39 cellular contexts compared by ENCODE assay signal in genomic region chr9:118732998-118733397, GRCh38.
"Had no signal": no experiment of that assay in that cellular context is flagged by ENCODE, and none has a peak within 500 bp of the region (broad histone marks: within the 10 kb centered on the region; RNA-seq: fewer than 3 reads in every experiment).

No MANE protein-coding gene starts in this region.

- FAIRE-seq: astrocyte had no signal

- H3K4me1 Mint-ChIP-seq: activated naive CD4-positive, alpha-beta T cell treated with anti-CD3 and anti-CD28 coated beads, Interleukin-2, amount 10 ng/mL, durations not matched to agents 7 days and 5 days; activated naive CD4-positive, alpha-beta T cell treated with anti-CD3 and anti-CD28 coated beads, Interleukin-2, amount 50 U/mL, for 24 hours; activated naive CD8-positive, alpha-beta T cell treated with anti-CD3 and anti-CD28 coated beads for 36 hours; activated naive CD8-positive, alpha-beta T cell treated with anti-CD3 and anti-CD28 coated beads, Interleukin-2, amount 10 ng/mL, durations not matched to agents 7 days and 5 days; activated naive CD8-positive, alpha-beta T cell treated with anti-CD3 and anti-CD28 coated beads, Interleukin-2, amount 50 U/mL, for 24 hours; activated T-helper 17 cell treated with anti-CD3 and anti-CD28 coated beads, Interleukin-2, amount 50 U/mL, for 72 hours; brain; central memory CD8-positive, alpha-beta T cell had no signal

- H3K27me3 ChIP-seq: adrenal gland, ascending aorta, body of pancreas, brain microvascular endothelial cell, breast epithelium, cardiac muscle cell had no signal

- DNase-seq: activated effector memory CD4-positive, alpha-beta T cell treated with anti-CD3 and anti-CD28 coated beads, Interleukin-2, amount 50 U/mL, for 16 hours; activated effector memory CD4-positive, alpha-beta T cell treated with Interleukin-2 at 50 U/mL for 16 hours; activated gamma-delta T cell; activated gamma-delta T cell treated with Interleukin-2 at 50 U/mL for 16 hours; activated naive CD4-positive, alpha-beta T cell; activated naive CD4-positive, alpha-beta T cell treated with anti-CD3 and anti-CD28 coated beads, Interleukin-2, amount 10 ng/mL, durations not matched to agents 7 days and 5 days; activated naive CD4-positive, alpha-beta T cell treated with anti-CD3 and anti-CD28 coated beads, Interleukin-2, amount 50 U/mL, for 16 hours; activated naive CD4-positive, alpha-beta T cell treated with Interleukin-2 at 50 U/mL for 16 hours; activated naive CD8-positive, alpha-beta T cell treated with anti-CD3 and anti-CD28 coated beads for 36 hours; activated naive CD8-positive, alpha-beta T cell treated with anti-CD3 and anti-CD28 coated beads, Interleukin-2, amount 10 ng/mL, durations not matched to agents 7 days and 5 days; activated naive CD8-positive, alpha-beta T cell treated with anti-CD3 and anti-CD28 coated beads, Interleukin-2, amount 50 U/mL, for 24 hours; activated T-cell treated with anti-CD3 and anti-CD28 coated beads for 4 hours; activated T-cell treated with anti-CD3 and anti-CD28 coated beads, Interleukin-2, amount 50 U/mL, for 1 hour; activated T-cell treated with anti-CD3 and anti-CD28 coated beads, Interleukin-2, amount 50 U/mL, for 24 hours; activated T-cell treated with anti-CD3 and anti-CD28 coated beads, Interleukin-2, amount 50 U/mL, for 4 hours; activated T-cell treated with anti-CD3 and anti-CD28 coated beads, Interleukin-2, amount 50 U/mL, for 48 hours; activated T-cell treated with anti-CD3 and anti-CD28 coated beads, Interleukin-2, amount 50 U/mL, for 72 hours; adrenal gland; amniotic stem cell; amygdala; anterior cingulate cortex; aorta; body of pancreas; brain microvascular endothelial cell; caudate nucleus; central memory CD4-positive, alpha-beta T cell; cerebellar nuclear complex had no signal

- H3K4me3 Mint-ChIP-seq: activated naive CD4-positive, alpha-beta T cell treated with anti-CD3 and anti-CD28 coated beads, Interleukin-2, amount 10 ng/mL, durations not matched to agents 7 days and 5 days; activated naive CD4-positive, alpha-beta T cell treated with anti-CD3 and anti-CD28 coated beads, Interleukin-2, amount 50 U/mL, for 24 hours; activated naive CD8-positive, alpha-beta T cell; activated naive CD8-positive, alpha-beta T cell treated with anti-CD3 and anti-CD28 coated beads for 36 hours; activated naive CD8-positive, alpha-beta T cell treated with anti-CD3 and anti-CD28 coated beads, Interleukin-2, amount 10 ng/mL, durations not matched to agents 7 days and 5 days; activated naive CD8-positive, alpha-beta T cell treated with anti-CD3 and anti-CD28 coated beads, Interleukin-2, amount 50 U/mL, for 24 hours; activated T-cell treated with anti-CD3 and anti-CD28 coated beads, Interleukin-2, amount 50 U/mL, for 24 hours; activated T-cell treated with anti-CD3 and anti-CD28 coated beads, Interleukin-2, amount 50 U/mL, for 4 hours; activated T-cell treated with anti-CD3 and anti-CD28 coated beads, Interleukin-2, amount 50 U/mL, for 72 hours; activated T-helper 1 cell treated with anti-CD3 and anti-CD28 coated beads, Interleukin-12 subunit alpha, Interleukin-12 subunit beta, Interleukin-2, Interleukin-4 antibody, amounts not matched to agents 30 ng/mL and 10 ng/mL and 1 ng/mL, durations not matched to agents 14 hours and 24 hours and 36 hours; activated T-helper 17 cell treated with anti-CD3 and anti-CD28 coated beads, Interleukin-2, amount 50 U/mL, for 72 hours; brain; central memory CD8-positive, alpha-beta T cell had no signal

- H3K9me3 ChIP-seq: body of pancreas had no signal

- H3K27ac ChIP-seq: adrenal gland, ascending aorta, body of pancreas, brain microvascular endothelial cell, breast epithelium, cardiac muscle cell had no signal

- H3K4me1 ChIP-seq: adrenal gland, ascending aorta, body of pancreas, breast epithelium had no signal

- ATAC-seq: activated naive CD4-positive, alpha-beta T cell treated with anti-CD3 and anti-CD28 coated beads, Interleukin-2, amount 50 U/mL, for 72 hours; activated naive CD8-positive, alpha-beta T cell treated with anti-CD3 and anti-CD28 coated beads, Interleukin-2, amount 50 U/mL, for 24 hours; activated T-cell treated with anti-CD3 and anti-CD28 coated beads, Interleukin-2, amount 50 U/mL, for 4 hours; activated T-cell treated with anti-CD3 and anti-CD28 coated beads, Interleukin-2, amount 50 U/mL, for 72 hours; activated T-helper 17 cell treated with anti-CD3 and anti-CD28 coated beads, Interleukin-2, amount 50 U/mL, for 72 hours; body of pancreas had no signal

- H3K36me3 Mint-ChIP-seq: activated naive CD4-positive, alpha-beta T cell treated with anti-CD3 and anti-CD28 coated beads, Interleukin-2, amount 10 ng/mL, durations not matched to agents 7 days and 5 days; activated naive CD4-positive, alpha-beta T cell treated with anti-CD3 and anti-CD28 coated beads, Interleukin-2, amount 50 U/mL, for 24 hours; activated naive CD8-positive, alpha-beta T cell; activated naive CD8-positive, alpha-beta T cell treated with anti-CD3 and anti-CD28 coated beads, Interleukin-2, amount 10 ng/mL, durations not matched to agents 7 days and 5 days; brain had no signal

- H3K27me3 Mint-ChIP-seq: activated naive CD4-positive, alpha-beta T cell treated with anti-CD3 and anti-CD28 coated beads, Interleukin-2, amount 10 ng/mL, durations not matched to agents 7 days and 5 days; activated naive CD4-positive, alpha-beta T cell treated with anti-CD3 and anti-CD28 coated beads, Interleukin-2, amount 50 U/mL, for 24 hours; activated naive CD8-positive, alpha-beta T cell treated with anti-CD3 and anti-CD28 coated beads for 36 hours; activated naive CD8-positive, alpha-beta T cell treated with anti-CD3 and anti-CD28 coated beads, Interleukin-2, amount 10 ng/mL, durations not matched to agents 7 days and 5 days; activated T-cell treated with anti-CD3 and anti-CD28 coated beads, Interleukin-2, amount 50 U/mL, for 24 hours; activated T-helper 17 cell treated with anti-CD3 and anti-CD28 coated beads, Interleukin-2, amount 50 U/mL, for 72 hours; central memory CD8-positive, alpha-beta T cell had no signal

- H3K36me3 ChIP-seq: adrenal gland, ascending aorta, brain microvascular endothelial cell, breast epithelium, cardiac muscle cell had no signal

- H3K27ac Mint-ChIP-seq: activated naive CD4-positive, alpha-beta T cell treated with anti-CD3 and anti-CD28 coated beads, Interleukin-2, amount 10 ng/mL, durations not matched to agents 7 days and 5 days; activated naive CD4-positive, alpha-beta T cell treated with anti-CD3 and anti-CD28 coated beads, Interleukin-2, amount 50 U/mL, for 24 hours; activated naive CD4-positive, alpha-beta T cell treated with anti-CD3 and anti-CD28 coated beads, Interleukin-2, amount 50 U/mL, for 72 hours; activated naive CD8-positive, alpha-beta T cell; activated naive CD8-positive, alpha-beta T cell treated with anti-CD3 and anti-CD28 coated beads for 36 hours; activated naive CD8-positive, alpha-beta T cell treated with anti-CD3 and anti-CD28 coated beads, Interleukin-2, amount 10 ng/mL, durations not matched to agents 7 days and 5 days; activated naive CD8-positive, alpha-beta T cell treated with anti-CD3 and anti-CD28 coated beads, Interleukin-2, amount 50 U/mL, for 24 hours; activated T-cell treated with anti-CD3 and anti-CD28 coated beads, Interleukin-2, amount 50 U/mL, for 24 hours; activated T-cell treated with anti-CD3 and anti-CD28 coated beads, Interleukin-2, amount 50 U/mL, for 72 hours; activated T-helper 1 cell treated with anti-CD3 and anti-CD28 coated beads, Interleukin-12 subunit alpha, Interleukin-12 subunit beta, Interleukin-2, Interleukin-4 antibody, amounts not matched to agents 30 ng/mL and 10 ng/mL and 1 ng/mL, durations not matched to agents 14 hours and 24 hours and 36 hours; activated T-helper 17 cell treated with anti-CD3 and anti-CD28 coated beads, Interleukin-2, amount 50 U/mL, for 72 hours; activated T-helper 2 cell treated with anti-CD3 and anti-CD28 coated beads, Interferon-gamma antibody, Interleukin-2, Interleukin-4, amounts not matched to agents 10 μg/mL and 5 μg/mL and 100 μg/mL, durations not matched to agents 14 hours and 24 hours and 36 hours; brain had no signal

- H3K4me3 ChIP-seq: adrenal gland, ascending aorta, body of pancreas, breast epithelium, cardiac muscle cell had no signal
